ENCODE assay signal across 8 cellular contexts in genomic region chr12:92139634-92140555, GRCh38. TPM values are rescaled to one million over a fixed set of nuclear protein-coding genes. Genes with fewer than 3 reads are reported as not detected.
A peak's percentile ranks its signal among the peaks of the same experiment; 100 is the strongest.
DNase-seq lines count a peak whose midpoint lies in the region; ATAC-seq lines count a peak whose summit lies in the region.

No MANE protein-coding gene starts in this region.

- peak overlapping the region; percentile 100 for H3K4me3 Mint-ChIP-seq in T-cell
- peak overlapping the region; percentile 100 for H3K4me3 Mint-ChIP-seq in stimulated activated effector memory CD8-positive, alpha-beta T cell treated with anti-CD3 and anti-CD28 coated beads, Interleukin-12 subunit alpha, Interleukin-12 subunit beta, amount 100 ng/mL, for 72 hours

- intact Hi-C loops in right cardiac atrium (cut with DNase I) = loop anchor here (5.0 to 10.0 kb wide), 11 partner anchors 55 to 755 kb away; no protein-coding TSS in a partner anchor

- no peaks in the 10 kb centered on the region for H3K9me3 Mint-ChIP-seq in T-cell
- no peaks in the 10 kb centered on the region for H3K9me3 Mint-ChIP-seq in stimulated activated effector memory CD8-positive, alpha-beta T cell treated with anti-CD3 and anti-CD28 coated beads, Interleukin-12 subunit alpha, Interleukin-12 subunit beta, amount 100 ng/mL, for 72 hours

- peaks cover 26 to 50% (median 33%) of the 10 kb centered on the region in 3 donors for H3K4me1 Mint-ChIP-seq in T-cell
- H3K4me1 Mint-ChIP-seq in stimulated activated effector memory CD8-positive, alpha-beta T cell treated with anti-CD3 and anti-CD28 coated beads, Interleukin-12 subunit alpha, Interleukin-12 subunit beta, amount 100 ng/mL, for 72 hours = peaks cover 45% of the 10 kb centered on the region

- POLR2A ChIA-PET in T-cell (lab: Charles Lee) = interaction anchor here in 1 of 2 donors (0.6 kb wide), 1 partner anchor 184 kb away, joined by 6 read pairs; no protein-coding TSS in a partner anchor

- no peak for ATAC-seq in T-cell (replicated peaks in 1 of 4)
- ATAC-seq in right cardiac atrium = no peak
- no peak for ATAC-seq in stimulated activated effector memory CD8-positive, alpha-beta T cell treated with anti-CD3 and anti-CD28 coated beads, Interleukin-12 subunit alpha, Interleukin-12 subunit beta, amount 100 ng/mL, for 72 hours
- no peak for ATAC-seq in GM21737 (IDR thresholded peaks at IDR 0.05; ENCODE audit: unreplicated experiment)
- no peak for ATAC-seq in GM21447 (IDR thresholded peaks at IDR 0.05; ENCODE audit: unreplicated experiment)

- H3K27me3 Mint-ChIP-seq in T-cell = no peaks in the 10 kb centered on the region

- WGBS in right cardiac atrium = 27% methylated on average over 4 of the region's 4 CpGs

- H3K27me3 ChIP-seq in right cardiac atrium (ENCODE audit: control insufficient read depth, insufficient read depth) = no peaks in the 10 kb centered on the region

- peaks cover 84% of the 10 kb centered on the region for H3K36me3 Mint-ChIP-seq in T-cell
- H3K36me3 Mint-ChIP-seq in stimulated activated effector memory CD8-positive, alpha-beta T cell treated with anti-CD3 and anti-CD28 coated beads, Interleukin-12 subunit alpha, Interleukin-12 subunit beta, amount 100 ng/mL, for 72 hours = peaks cover 100% of the 10 kb centered on the region

- H3K4me1 ChIP-seq in right cardiac atrium (ENCODE audit: control insufficient read depth, insufficient read depth, low read length) = peaks cover 6% of the 10 kb centered on the region

- CTCF ChIA-PET in T-cell (lab: Charles Lee) = no interaction called here

- DNase-seq in NCI-H2107 treated with DMSO at 0.1 percent for 48 hours (lab: John Stamatoyannopoulos, UW; ENCODE audit: unreplicated experiment) (peak; percentile 19), NCI-H2107 (lab: John Stamatoyannopoulos, UW) (no peak), T-cell (no peak), right cardiac atrium (no peak), NCI-H2227 (lab: John Stamatoyannopoulos, UW; ENCODE audit: unreplicated experiment) (no peak)
- DNase-seq in stimulated activated effector memory CD8-positive, alpha-beta T cell treated with anti-CD3 and anti-CD28 coated beads, Interleukin-12 subunit alpha, Interleukin-12 subunit beta, amount 100 ng/mL, for 72 hours (ENCODE audit: low spot score in 2 of 2) = no peak

- H3K9me3 ChIP-seq in right cardiac atrium (ENCODE audit: control insufficient read depth, low read length) = no peaks in the 10 kb centered on the region

- peak overlapping the region; percentile 99 to 100 for H3K27ac Mint-ChIP-seq in T-cell
- H3K27ac Mint-ChIP-seq in stimulated activated effector memory CD8-positive, alpha-beta T cell treated with anti-CD3 and anti-CD28 coated beads, Interleukin-12 subunit alpha, Interleukin-12 subunit beta, amount 100 ng/mL, for 72 hours = peak overlapping the region; percentile 99

- H3K4me3 ChIP-seq in right cardiac atrium (ENCODE audit: low read length) = peak overlapping the region; percentile 92

- peak overlapping the region; percentile 76 for H3K27ac ChIP-seq in right cardiac atrium (ENCODE audit: low read length)

RNA-seq across cellular contexts. Expression of gene BTG1, which starts 5.8 kb away (rescaled TPM):
- total RNA-seq in T-cell (1,000 to 10,000 TPM in 2 of 5 donors, 100 to 1,000 TPM in 3; 484 to 1,238 (median 551) TPM), right cardiac atrium (100 to 1,000 TPM in 3 of 4 donors, 10 to 100 TPM in 1; 95.7 to 147 (median 134) TPM)
- 59.5 TPM for polyA plus RNA-seq in right cardiac atrium
